8 cellular contexts compared by ENCODE assay signal in genomic region chr21:33894736-33895288, GRCh38. TPM values are rescaled to one million over a fixed set of nuclear protein-coding genes. Genes with fewer than 3 reads are reported as not detected.
DNase-seq lines count a peak whose midpoint lies in the region; ATAC-seq and TF ChIP-seq lines count a peak whose summit lies in the region.

No MANE protein-coding gene starts in this region.

- intact Hi-C loops in left ventricle myocardium inferior (cut with micrococcal nuclease) (no loop called here), prostate gland (cut with DNase I) (loop anchor here (2.0 kb wide), 1 partner anchor 252 kb away; the partner anchor contains the start of gene ITSN1)

- H3K4me3 ChIP-seq in adipocyte (ENCODE audit: low read length) (peak overlapping the region; percentile 76), left ventricle myocardium inferior (peak overlapping the region; percentile 56), prostate gland (peak overlapping the region in 1 of 2 donors; percentile 18), upper lobe of left lung (peak overlapping the region in 2 of 4 donors; percentile 24 to 30)

- H3K27me3 ChIP-seq in adipocyte (replicated peaks; ENCODE audit: control insufficient read depth, insufficient read depth, low read length) (no peaks in the 10 kb centered on the region), left ventricle myocardium inferior (ENCODE audit: low read depth) (no peaks in the 10 kb centered on the region), prostate gland (replicated peaks; ENCODE audit: insufficient read depth) (no peaks in the 10 kb centered on the region), upper lobe of left lung (no peaks in the 10 kb centered on the region)

- WGBS in prostate gland = 3% methylated on average over 20 of the region's 20 CpGs
- WGBS in upper lobe of left lung, 2 donors = 2 to 7% methylated on average over 20 of the region's 20 CpGs

- no peaks in the 10 kb centered on the region for H3K9me3 ChIP-seq in adipocyte (ENCODE audit: control insufficient read depth, low read length)
- no peaks in the 10 kb centered on the region for H3K9me3 ChIP-seq in left ventricle myocardium inferior (replicated peaks)
- H3K9me3 ChIP-seq in prostate gland = no peaks in the 10 kb centered on the region
- H3K9me3 ChIP-seq in upper lobe of left lung = no peaks in the 10 kb centered on the region

- H3K36me3 ChIP-seq in adipocyte (ENCODE audit: control insufficient read depth, insufficient read depth, low read length, severe bottlenecking) (no peaks in the 10 kb centered on the region), left ventricle myocardium inferior (no peaks in the 10 kb centered on the region), prostate gland (no peaks in the 10 kb centered on the region), upper lobe of left lung (no peaks in the 10 kb centered on the region)

- H3K27ac ChIP-seq in left ventricle myocardium inferior (replicated peaks) (no peak overlapping the region), prostate gland (no peak overlapping the region), upper lobe of left lung (no peak overlapping the region)

- DNase-seq in GF-D8 (lab: John Stamatoyannopoulos, UW) = peak; percentile 73
- peak; percentile 62 for DNase-seq in MV-4-11 (lab: John Stamatoyannopoulos, UW)
- peak; percentile 6 to 68 for DNase-seq in SW 1271 (lab: John Stamatoyannopoulos, UW)
- DNase-seq in adipocyte (ENCODE audit: low read depth) = peak; percentile 94
- DNase-seq in left ventricle myocardium inferior = peak; percentile 77
- DNase-seq in prostate gland (ENCODE audit: low spot score) = peak; percentile 50
- DNase-seq in upper lobe of left lung = peak in 1 of 2 donors; percentile 62

- H3K4me1 ChIP-seq in adipocyte (ENCODE audit: control insufficient read depth, insufficient read depth, low read length) (peaks cover 10% of the 10 kb centered on the region), left ventricle myocardium inferior (peaks cover 14% of the 10 kb centered on the region), prostate gland (replicated peaks) (no peaks in the 10 kb centered on the region), upper lobe of left lung (peaks cover 6 to 9% (median 7%) of the 10 kb centered on the region in 4 donors)

- no peak for TF ChIP-seq EP300 in upper lobe of left lung (IDR thresholded peaks at IDR 0.05)

- ATAC-seq in upper lobe of left lung (ENCODE audit: low FRiP score in 2 of 2) (peak; percentile 77 to 94), GM21515 (IDR thresholded peaks at IDR 0.05; ENCODE audit: unreplicated experiment) (no peak)

- TF ChIP-seq POLR2A in prostate gland (IDR thresholded peaks at IDR 0.05) = no peak
- TF ChIP-seq POLR2A in upper lobe of left lung (IDR thresholded peaks at IDR 0.05) = no peak

- peak overlapping the region; percentile 80 for H3K9ac ChIP-seq in adipocyte (ENCODE audit: low read length)

- TF ChIP-seq CTCF in left ventricle myocardium inferior (IDR thresholded peaks at IDR 0.05; ENCODE audit: borderline replicate concordance) (peak; percentile 72), prostate gland (IDR thresholded peaks at IDR 0.05) (peak in 3 of 4 experiments; percentile 32 to 81 (median 67)), upper lobe of left lung (IDR thresholded peaks at IDR 0.05) (peak; percentile 47 to 67 (median 60))

RNA-seq across cellular contexts. Expression of gene ATP5PO, which starts 20.8 kb away (rescaled TPM):
- total RNA-seq in left ventricle myocardium inferior (780 TPM), prostate gland (100 to 1,000 TPM; 143 to 153 TPM), upper lobe of left lung (100 to 1,000 TPM in 3 of 6 donors, 10 to 100 TPM in 3; 37.7 to 131 (median 102) TPM)
